ENCODE assay signal across 1 cellular context in genomic region chr16:1929105-1929504, GRCh38.
TF ChIP-seq lines count a peak whose summit lies in the region.

No MANE protein-coding gene starts in this region.

TF ChIP-seq in HepG2, 621 proteins besides CTCF, POLR2A, EP300 and RAD21:
- 0 out of 2 replicates have a peak, but pooled peaks have one; percentile 37 for TF ChIP-seq NAIF1 (CRISPR knock-in tag; IDR thresholded peaks at IDR 0.05; ENCODE audit: borderline replicate concordance)
- TF ChIP-seq MEIS2 (CRISPR knock-in tag; IDR thresholded peaks at IDR 0.05), result no peak
- no peak for TF ChIP-seq CBX1 (IDR thresholded peaks at IDR 0.05; ENCODE audit: low read depth)
- 0 out of 2 replicates have a peak, but pooled peaks have one; percentile 25 for TF ChIP-seq GFI1 (CRISPR knock-in tag; IDR thresholded peaks at IDR 0.05; ENCODE audit: borderline replicate concordance)
- no peak for TF ChIP-seq ZKSCAN8 (CRISPR knock-in tag; IDR thresholded peaks at IDR 0.05; ENCODE audit: borderline replicate concordance)
- TF ChIP-seq ATF7 (IDR thresholded peaks at IDR 0.05), result no peak
- TF ChIP-seq ATF7 (CRISPR knock-in tag; IDR thresholded peaks at IDR 0.05), result no peak
- no peak for TF ChIP-seq IRX3 (CRISPR knock-in tag; IDR thresholded peaks at IDR 0.05; ENCODE audit: borderline replicate concordance, low read depth)
- no peak for TF ChIP-seq U2AF2 (IDR thresholded peaks at IDR 0.05; ENCODE audit: low read depth, low read length)
- no peak for TF ChIP-seq NR2F6 (IDR thresholded peaks at IDR 0.05)
- TF ChIP-seq NR2F6 (CRISPR knock-in tag; IDR thresholded peaks at IDR 0.05), result 0 out of 2 replicates have a peak, but pooled peaks have one; percentile 6
- no peak for TF ChIP-seq SALL1 (CRISPR knock-in tag; IDR thresholded peaks at IDR 0.05)
- TF ChIP-seq JARID2 (CRISPR knock-in tag; IDR thresholded peaks at IDR 0.05; ENCODE audit: insufficient replicate concordance), result no peak
- no peak for TF ChIP-seq ZNF225 (CRISPR knock-in tag; IDR thresholded peaks at IDR 0.05)
- 0 out of 2 replicates have a peak, but pooled peaks have one; percentile 26 for TF ChIP-seq PHF21A (CRISPR knock-in tag; IDR thresholded peaks at IDR 0.05)
- TF ChIP-seq ZNF660 (CRISPR knock-in tag; IDR thresholded peaks at IDR 0.05; ENCODE audit: borderline replicate concordance, low read depth), result no peak
- 0 out of 2 replicates have a peak, but pooled peaks have one; percentile 24 for TF ChIP-seq ZFP91 (CRISPR knock-in tag; IDR thresholded peaks at IDR 0.05; ENCODE audit: borderline replicate concordance)
- 0 out of 2 replicates have a peak, but pooled peaks have one; percentile 19 for TF ChIP-seq ZNF605 (CRISPR knock-in tag; IDR thresholded peaks at IDR 0.05)
- TF ChIP-seq TRIM24 (CRISPR knock-in tag; IDR thresholded peaks at IDR 0.05), result no peak
- TF ChIP-seq HNF1B (CRISPR knock-in tag; IDR thresholded peaks at IDR 0.05), result peak; percentile 18; the same call in 1 of the 2 replicates
- TF ChIP-seq SP2 (CRISPR knock-in tag; IDR thresholded peaks at IDR 0.05), result peak; percentile 3; the same call in 1 of the 2 replicates
- no peak for TF ChIP-seq ZNF549 (CRISPR knock-in tag; IDR thresholded peaks at IDR 0.05)
- no peak for TF ChIP-seq ETS1 (CRISPR knock-in tag; IDR thresholded peaks at IDR 0.05)
- no peak for TF ChIP-seq MXD1 (CRISPR knock-in tag; IDR thresholded peaks at IDR 0.05)
- TF ChIP-seq ZNF441 (CRISPR knock-in tag; IDR thresholded peaks at IDR 0.05; ENCODE audit: borderline replicate concordance), result peak; percentile 85
- TF ChIP-seq THRA (CRISPR knock-in tag; IDR thresholded peaks at IDR 0.05; ENCODE audit: borderline replicate concordance), result peak; percentile 25; the same call in 1 of the 2 replicates
- no peak for TF ChIP-seq POGK (CRISPR knock-in tag; conservative IDR thresholded peaks at IDR 0.05)
- no peak for TF ChIP-seq ZNF709 (CRISPR knock-in tag; IDR thresholded peaks at IDR 0.05)
- peak; percentile 4; the same call in 1 of the 2 replicates for TF ChIP-seq PATZ1 (CRISPR knock-in tag; IDR thresholded peaks at IDR 0.05)
- no peak for TF ChIP-seq CEBPZ (IDR thresholded peaks at IDR 0.05; ENCODE audit: low read length)
- no peak for TF ChIP-seq SMAD9 (CRISPR knock-in tag; IDR thresholded peaks at IDR 0.05)
- 0 out of 2 replicates have a peak, but pooled peaks have one; percentile 1 for TF ChIP-seq PAWR (CRISPR knock-in tag; IDR thresholded peaks at IDR 0.05; ENCODE audit: borderline replicate concordance)
- TF ChIP-seq MATR3 (CRISPR knock-in tag; IDR thresholded peaks at IDR 0.05), result no peak
TF ChIP-seq in HepG2: peak in this region for 12.
